ENCODE assay signal across 8 cellular contexts in the genomic region with DNA sequence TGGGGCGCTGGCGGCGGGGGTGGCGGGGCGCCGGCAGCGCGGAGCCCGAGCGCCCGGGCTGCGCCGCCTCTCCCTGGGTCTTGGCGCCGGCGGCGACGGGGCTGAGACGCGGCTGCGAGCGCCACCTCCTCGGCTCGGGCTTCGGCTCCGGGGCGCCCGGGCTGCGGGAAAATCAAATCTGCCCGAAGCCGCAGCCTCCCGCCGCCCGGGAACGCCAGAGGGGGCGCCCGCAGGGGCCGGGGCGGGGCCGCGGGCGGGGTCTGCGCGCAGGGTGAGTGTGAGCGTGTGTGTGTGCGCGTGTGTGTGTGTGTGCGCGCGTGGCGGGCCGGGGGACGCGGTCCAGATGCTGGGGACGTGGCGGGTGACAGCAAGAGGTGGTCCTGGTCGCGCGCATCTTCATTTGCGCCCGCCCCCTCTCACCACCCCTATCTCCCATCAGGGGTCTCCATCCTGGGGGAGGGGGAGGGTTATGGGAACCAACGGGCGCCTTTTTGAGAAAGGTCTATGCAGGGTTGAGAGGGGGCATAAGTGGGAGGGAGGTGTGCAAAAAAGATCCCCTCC. TPM values are rescaled to one million over a fixed set of nuclear protein-coding genes. Genes with fewer than 3 reads are reported as not detected.
A peak's percentile ranks its signal among the peaks of the same experiment; 100 is the strongest.
DNase-seq lines count a peak whose midpoint lies in the region; ATAC-seq and TF ChIP-seq lines count a peak whose summit lies in the region.

No MANE protein-coding gene starts in this region.

- peak overlapping the region; percentile 67 for H3K4me3 Mint-ChIP-seq in stimulated activated effector memory CD8-positive, alpha-beta T cell treated with anti-CD3 and anti-CD28 coated beads, Interleukin-12 subunit alpha, Interleukin-12 subunit beta, amount 100 ng/mL, for 72 hours

- H3K4me1 ChIP-seq in HAP-1 (peaks cover 4% of the 10 kb centered on the region), lower lobe of right lung (peaks cover 27% of the 10 kb centered on the region)

- intact Hi-C loops in lower lobe of right lung (cut with DNase I) = no loop called here

- peaks cover 5% of the 10 kb centered on the region; the same call in 1 of the 2 replicates for H3K27me3 ChIP-seq in HAP-1 (ENCODE audit: low read depth)
- H3K27me3 ChIP-seq in lower lobe of right lung (ENCODE audit: low read depth) = peaks cover 22% of the 10 kb centered on the region

- no peaks in the 10 kb centered on the region for H3K9me3 Mint-ChIP-seq in stimulated activated effector memory CD8-positive, alpha-beta T cell treated with anti-CD3 and anti-CD28 coated beads, Interleukin-12 subunit alpha, Interleukin-12 subunit beta, amount 100 ng/mL, for 72 hours

- H3K27ac Mint-ChIP-seq in stimulated activated effector memory CD8-positive, alpha-beta T cell treated with anti-CD3 and anti-CD28 coated beads, Interleukin-12 subunit alpha, Interleukin-12 subunit beta, amount 100 ng/mL, for 72 hours = no peak overlapping the region

- in situ Hi-C loops in ACHN (cut with HindIII; ENCODE audit: low pct_ligation_motif_present, low pct_unique_long_range_greater_than_20kb, low sequenced_read_pairs) = no loop called here
- in situ Hi-C loops in HAP-1 (cut with MboI; ENCODE audit: low sequenced_read_pairs) = no loop called here

- TF ChIP-seq CTCF in VCaP (conservative IDR thresholded peaks at IDR 0.05) (peak; percentile 70), coronary artery (IDR thresholded peaks at IDR 0.05) (no peak), lower lobe of right lung (IDR thresholded peaks at IDR 0.05) (peak; percentile 29)

- H3K36me3 ChIP-seq in HAP-1 (replicated peaks) (no peaks in the 10 kb centered on the region), lower lobe of right lung (no peaks in the 10 kb centered on the region)

- peak overlapping the region; percentile 36 for H3K4me3 ChIP-seq in HAP-1
- H3K4me3 ChIP-seq in coronary artery = peak overlapping the region; percentile 82
- peak overlapping the region; percentile 55 for H3K4me3 ChIP-seq in lower lobe of right lung

- peak; percentile 20 for DNase-seq in ACHN
- peak; percentile 18 to 73 for DNase-seq in HAP-1 (ENCODE audit: low spot score in 2 of 2)
- DNase-seq in coronary artery (ENCODE audit: low spot score) = no peak
- DNase-seq in lower lobe of right lung = peak; percentile 52
- DNase-seq in stimulated activated effector memory CD8-positive, alpha-beta T cell treated with anti-CD3 and anti-CD28 coated beads, Interleukin-12 subunit alpha, Interleukin-12 subunit beta, amount 100 ng/mL, for 72 hours (ENCODE audit: low spot score in 2 of 2) = no peak
- DNase-seq in foreskin melanocyte = no peak

- ATAC-seq in lower lobe of right lung (peak; percentile 64 to 67), GM18502 (IDR thresholded peaks at IDR 0.05; ENCODE audit: poor library complexity, unreplicated experiment) (no peak)
- peak; percentile 66 for ATAC-seq in stimulated activated effector memory CD8-positive, alpha-beta T cell treated with anti-CD3 and anti-CD28 coated beads, Interleukin-12 subunit alpha, Interleukin-12 subunit beta, amount 100 ng/mL, for 72 hours

- H3K9me3 ChIP-seq in HAP-1 (no peaks in the 10 kb centered on the region), lower lobe of right lung (no peaks in the 10 kb centered on the region)

- no peaks in the 10 kb centered on the region for H3K36me3 Mint-ChIP-seq in stimulated activated effector memory CD8-positive, alpha-beta T cell treated with anti-CD3 and anti-CD28 coated beads, Interleukin-12 subunit alpha, Interleukin-12 subunit beta, amount 100 ng/mL, for 72 hours

- H3K4me1 Mint-ChIP-seq in stimulated activated effector memory CD8-positive, alpha-beta T cell treated with anti-CD3 and anti-CD28 coated beads, Interleukin-12 subunit alpha, Interleukin-12 subunit beta, amount 100 ng/mL, for 72 hours = peaks cover 11% of the 10 kb centered on the region

- H3K27ac ChIP-seq in VCaP = peak overlapping the region; percentile 23; the same call in 1 of the 2 replicates
- no peak overlapping the region for H3K27ac ChIP-seq in coronary artery
- H3K27ac ChIP-seq in lower lobe of right lung = no peak overlapping the region

RNA-seq across cellular contexts. Expression of a gene that starts 0.7 kb away (rescaled TPM):
- 2.4 TPM for total RNA-seq in lower lobe of right lung

RNA-seq across cellular contexts. Expression of a gene that starts 34.7 kb away (rescaled TPM):
- 14.4 TPM for total RNA-seq in lower lobe of right lung

RNA-seq across cellular contexts. Expression of a gene that starts 45.9 kb away (rescaled TPM):
- 54.7 TPM for total RNA-seq in lower lobe of right lung

Comparison
In these comparisons a context has a peak if more than half of its experiments do, and no peak if none do; other contexts are left out.
1. DNase-seq: peak in ACHN (single experiment), HAP-1 (2 of 2) and lower lobe of right lung (single experiment); none in coronary artery (single experiment), stimulated activated effector memory CD8-positive, alpha-beta T cell treated with anti-CD3 and anti-CD28 coated beads, Interleukin-12 subunit alpha, Interleukin-12 subunit beta, amount 100 ng/mL, for 72 hours (0 of 2) and foreskin melanocyte (single experiment).
2. Peak in every context shown above with its lines, with median percentiles within 50 percentile points of each other: H3K4me3 ChIP-seq.